In genomic region chr19:36528921-36529518, GRCh38 we compare ENCODE assay signal across 8 cellular contexts. TPM values are rescaled to one million over a fixed set of nuclear protein-coding genes. Genes with fewer than 3 reads are reported as not detected.
DNase-seq lines count a peak whose midpoint lies in the region; ATAC-seq, FAIRE-seq and TF ChIP-seq lines count a peak whose summit lies in the region.

No MANE protein-coding gene starts in this region.

- POLR2A ChIA-PET in HepG2 (lab: Yijun Ruan, JAX) = interaction anchor here (1.0 to 2.2 kb wide), 13 partner anchors 36 to 1066 kb away, joined by 3 to 57 read pairs (median 9); partner anchors contain the start of genes ZFP14, ZNF146, ZNF345 and ZNF382

- in situ Hi-C loops in HepG2 (cut with HindIII; ENCODE audit: extremely low pct_ligation_motif_present, low pct_unique_long_range_greater_than_20kb) = no loop called here

- TF ChIP-seq POLR2A in NB4 (IDR thresholded peaks at IDR 0.05; ENCODE audit: extremely low read depth, insufficient read length) (no peak), body of pancreas (IDR thresholded peaks at IDR 0.05) (no peak), HepG2 (IDR thresholded peaks at IDR 0.05; ENCODE audit: insufficient read depth in 1 of 2, low read depth in 2 of 2, low read length in 2 of 2) (no peak)

- H3K4me2 ChIP-seq in HepG2 (ENCODE audit: low read depth, low read length) = peak overlapping the region; percentile 100

- H3K4me1 ChIP-seq in body of pancreas (peaks cover 22% of the 10 kb centered on the region), HepG2 (ENCODE audit: insufficient read depth, low read length) (peaks cover 18% of the 10 kb centered on the region)

- CTCF ChIA-PET in HepG2 (lab: Yijun Ruan, JAX; ENCODE audit: low intra/inter-chr PET ratio, low total read pairs) = no interaction called here

- TF ChIP-seq EP300 in HepG2 (IDR thresholded peaks at IDR 0.05; ENCODE audit: low read depth in 2 of 2, low read length in 2 of 2) (no peak), HepG2 (CRISPR knock-in tag; IDR thresholded peaks at IDR 0.05; ENCODE audit: borderline replicate concordance) (no peak)

- peak overlapping the region; percentile 81 to 92 (median 86) for H3K27ac ChIP-seq in body of pancreas
- H3K27ac ChIP-seq in HepG2 (ENCODE audit: extremely low read length, insufficient read depth, low read length) = peak overlapping the region; percentile 86

- intact Hi-C loops in body of pancreas (cut with DNase I) = no loop called here
- intact Hi-C loops in HepG2 (cut with micrococcal nuclease; ENCODE audit: unreplicated experiment) = loop anchor here (1.0 kb wide), 1 partner anchor 44 kb away; the partner anchor contains the start of gene ZNF529

- no peaks in the 10 kb centered on the region for H3K27me3 ChIP-seq in body of pancreas
- H3K27me3 ChIP-seq in HepG2 (ENCODE audit: control insufficient read depth in 1 of 2, insufficient read depth in 2 of 2, low read length in 2 of 2) = no peaks in the 10 kb centered on the region; a peak in 1 of 5 replicates

- FAIRE-seq in HepG2 (lab: Jason Lieb, UNC) = no peak

- ATAC-seq in GM21526 (IDR thresholded peaks at IDR 0.05; ENCODE audit: low FRiP score, unreplicated experiment) (peak; percentile 33), body of pancreas (peak; percentile 3), HepG2 (peak; percentile 21)

- WGBS in body of pancreas, 2 donors = 4 to 11% methylated on average over 12 of the region's 12 CpGs
- 3% methylated on average over 10 of the region's 12 CpGs for WGBS in HepG2 (ENCODE audit: low lambda C conversion rate)

- H2AFZ ChIP-seq in HepG2 (ENCODE audit: low read length) = peak overlapping the region; percentile 88

- no peaks in the 10 kb centered on the region for H3K9me3 ChIP-seq in body of pancreas
- H3K9me3 ChIP-seq in HepG2 (ENCODE audit: low read length) = peaks cover 16% of the 10 kb centered on the region

- TF ChIP-seq RAD21 in HepG2 (CRISPR knock-in tag; IDR thresholded peaks at IDR 0.05) = no peak

- H3K9ac ChIP-seq in HepG2 (ENCODE audit: insufficient read depth, low read depth, low read length) = peak overlapping the region; percentile 90

- no peaks in the 10 kb centered on the region for H3K36me3 ChIP-seq in body of pancreas (replicated peaks in 1 of 2; ENCODE audit: insufficient read depth in 1 of 2, low read depth in 2 of 2)
- 0 out of 5 replicates have a peak, but pooled peaks cover 0 to 3% of the 10 kb centered on the region in 2 experiments for H3K36me3 ChIP-seq in HepG2 (replicated peaks in 1 of 2; ENCODE audit: control insufficient read depth in 1 of 2, insufficient read depth in 2 of 2, low read length in 2 of 2)

- H3K4me3 ChIP-seq in NB4 (ENCODE audit: low read depth, low read length) (peak overlapping the region; percentile 90), body of pancreas (peak overlapping the region; percentile 12 to 39), HepG2 (replicated peaks in 1 of 3; ENCODE audit: insufficient read depth in 1 of 3, low read depth in 2 of 3, low read length in 3 of 3) (peak overlapping the region; percentile 73 to 93 (median 85))

- H3K79me2 ChIP-seq in HepG2 (ENCODE audit: insufficient read depth, low read length) = peaks cover 19% of the 10 kb centered on the region

- H4K20me1 ChIP-seq in HepG2 (ENCODE audit: insufficient read depth, low read length) = no peaks in the 10 kb centered on the region

- DNase-seq in ELR (ENCODE audit: low read depth) (peak; percentile 13), NB4 (ENCODE audit: low read depth) (peak; percentile 35), body of pancreas (peak in 2 of 4 donors; percentile 12 to 14), HepG2 (ENCODE audit: low spot score) (peak; percentile 8), DMS153 (lab: John Stamatoyannopoulos, UW) (no peak), dermis blood vessel endothelial cell (no peak)
- DNase-seq in stimulated activated CD8-positive, alpha-beta memory T cell treated with anti-CD3 and anti-CD28 coated beads, Interleukin-15, amount 100 ng/mL, for 4 hours (ENCODE audit: low read depth in 2 of 2) = peak; percentile 0 to 1

- TF ChIP-seq CTCF in NB4 (IDR thresholded peaks at IDR 0.05; ENCODE audit: low read depth, low read length) = no peak
- TF ChIP-seq CTCF in body of pancreas (IDR thresholded peaks at IDR 0.05) = no peak
- TF ChIP-seq CTCF in HepG2 (CRISPR knock-in tag; IDR thresholded peaks at IDR 0.05) = no peak

- no TSS peak for BruUV-seq in HepG2 (replicated peaks; lab: Mats Ljungman, UMichigan)

RNA-seq across cellular contexts. Expression of gene ZNF260, which starts 0.9 kb away (rescaled TPM):
- total RNA-seq in body of pancreas = 10 to 100 TPM in 1 of 2 donors, 1 to 10 TPM in 1; 3.0 to 16.3 TPM
- total RNA-seq in HepG2 (2016; rRNA removed; fragmentation: Illumina TruSeq; extraction: Trizol) = 10.5 and 19.9 TPM in 2 replicates
- 1.3 and 3.1 TPM in 2 replicates for total RNA-seq in HepG2 (2016; cell fraction: cytosol; rRNA removed; fragmentation: Illumina TruSeq; extraction: Trizol; ENCODE audit: low read depth)
- 10.4 and 16.0 TPM in 2 replicates for total RNA-seq in HepG2 (2016; cell fraction: insoluble cytoplasmic fraction; rRNA removed; fragmentation: Illumina TruSeq; extraction: Trizol)
- 6.1 and 7.8 TPM in 2 replicates for total RNA-seq in HepG2 (2016; cell fraction: membrane; rRNA removed; fragmentation: Illumina TruSeq; extraction: Trizol)
- total RNA-seq in HepG2 (2016; cell fraction: nucleus; rRNA removed; fragmentation: Illumina TruSeq; extraction: Trizol) = 14.5 and 15.1 TPM in 2 replicates
- 2.8 and 3.1 TPM in 2 replicates for polyA plus RNA-seq in HepG2 (2011; rRNA removed)
- polyA plus RNA-seq in HepG2 (2011; cell fraction: cytosol; rRNA removed) = 1.1 and 2.2 TPM in 2 replicates
- polyA plus RNA-seq in HepG2 (2011; cell fraction: nucleus; rRNA removed) = 1.2 and 2.4 TPM in 2 replicates
- polyA plus RNA-seq in HepG2 (2012) = 3.0 and 5.1 TPM in 2 replicates
- 0.45 and 0.51 TPM in 2 replicates for polyA plus RNA-seq in HepG2 (2016; cell fraction: cytosol; fragmentation: Illumina TruSeq; extraction: Trizol; ENCODE audit: low read depth)
- polyA plus RNA-seq in HepG2 (2016; cell fraction: insoluble cytoplasmic fraction; fragmentation: Illumina TruSeq; extraction: Trizol; ENCODE audit: low read depth) = 9.4 and 12.6 TPM in 2 replicates
- polyA plus RNA-seq in HepG2 (2016; cell fraction: membrane; fragmentation: Illumina TruSeq; extraction: Trizol; ENCODE audit: low read depth) = 1.9 and 2.3 TPM in 2 replicates
- polyA plus RNA-seq in HepG2 (2016; cell fraction: nucleus; fragmentation: Illumina TruSeq; extraction: Trizol; ENCODE audit: insufficient read depth, low read depth) = 12.1 and 13.3 TPM in 2 replicates
- polyA minus RNA-seq in HepG2 (2011; rRNA and poly(A)+ RNA removed; ENCODE audit: low replicate concordance) = 9.2 and 33.0 TPM in 2 replicates
- polyA minus RNA-seq in HepG2 (2011; cell fraction: cytosol; rRNA and poly(A)+ RNA removed) = 7.2 and 12.3 TPM in 2 replicates
- 11.2 and 14.8 TPM in 2 replicates for polyA minus RNA-seq in HepG2 (2011; cell fraction: nucleus; rRNA and poly(A)+ RNA removed)
- total RNA-seq in dermis blood vessel endothelial cell = 14.3 and 18.6 TPM in 2 replicates

RNA-seq across cellular contexts. Expression of gene ZNF566, which starts 39.7 kb away (rescaled TPM):
- total RNA-seq in body of pancreas (1 to 10 TPM; 4.4 to 9.9 TPM), HepG2 (2016; rRNA removed; fragmentation: Illumina TruSeq; extraction: Trizol) (13.7 and 19.0 TPM in 2 replicates), dermis blood vessel endothelial cell (9.4 and 12.6 TPM in 2 replicates)
- 5.5 and 6.3 TPM in 2 replicates for total RNA-seq in HepG2 (2016; cell fraction: cytosol; rRNA removed; fragmentation: Illumina TruSeq; extraction: Trizol; ENCODE audit: low read depth)
- total RNA-seq in HepG2 (2016; cell fraction: insoluble cytoplasmic fraction; rRNA removed; fragmentation: Illumina TruSeq; extraction: Trizol) = 11.4 and 18.0 TPM in 2 replicates
- 8.9 and 10.3 TPM in 2 replicates for total RNA-seq in HepG2 (2016; cell fraction: membrane; rRNA removed; fragmentation: Illumina TruSeq; extraction: Trizol)
- total RNA-seq in HepG2 (2016; cell fraction: nucleus; rRNA removed; fragmentation: Illumina TruSeq; extraction: Trizol) = 12.0 and 14.2 TPM in 2 replicates
- polyA plus RNA-seq in HepG2 (2011; rRNA removed) = 4.8 and 5.9 TPM in 2 replicates
- polyA plus RNA-seq in HepG2 (2011; cell fraction: cytosol; rRNA removed) = 3.5 and 4.2 TPM in 2 replicates
- polyA plus RNA-seq in HepG2 (2011; cell fraction: nucleus; rRNA removed) = 5.7 and 6.7 TPM in 2 replicates
- polyA plus RNA-seq in HepG2 (2012) = 4.9 and 7.4 TPM in 2 replicates
- 0.32 and 0.90 TPM in 2 replicates for polyA plus RNA-seq in HepG2 (2016; cell fraction: cytosol; fragmentation: Illumina TruSeq; extraction: Trizol; ENCODE audit: low read depth)
- 10.9 and 11.3 TPM in 2 replicates for polyA plus RNA-seq in HepG2 (2016; cell fraction: insoluble cytoplasmic fraction; fragmentation: Illumina TruSeq; extraction: Trizol; ENCODE audit: low read depth)
- 2.0 and 2.5 TPM in 2 replicates for polyA plus RNA-seq in HepG2 (2016; cell fraction: membrane; fragmentation: Illumina TruSeq; extraction: Trizol; ENCODE audit: low read depth)
- polyA plus RNA-seq in HepG2 (2016; cell fraction: nucleus; fragmentation: Illumina TruSeq; extraction: Trizol; ENCODE audit: insufficient read depth, low read depth) = 10.8 and 12.6 TPM in 2 replicates
- 4.3 and 6.3 TPM in 2 replicates for polyA minus RNA-seq in HepG2 (2011; rRNA and poly(A)+ RNA removed; ENCODE audit: low replicate concordance)
- polyA minus RNA-seq in HepG2 (2011; cell fraction: cytosol; rRNA and poly(A)+ RNA removed) = 3.7 and 4.8 TPM in 2 replicates
- 15.5 and 16.7 TPM in 2 replicates for polyA minus RNA-seq in HepG2 (2011; cell fraction: nucleus; rRNA and poly(A)+ RNA removed)

RNA-seq across cellular contexts. Expression of gene ZNF529, which starts 44.1 kb away (rescaled TPM):
- 1 to 10 TPM; 3.3 to 7.0 TPM for total RNA-seq in body of pancreas
- 9.3 and 14.2 TPM in 2 replicates for total RNA-seq in HepG2 (2016; rRNA removed; fragmentation: Illumina TruSeq; extraction: Trizol)
- total RNA-seq in HepG2 (2016; cell fraction: cytosol; rRNA removed; fragmentation: Illumina TruSeq; extraction: Trizol; ENCODE audit: low read depth) = 1.1 and 1.9 TPM in 2 replicates
- total RNA-seq in HepG2 (2016; cell fraction: insoluble cytoplasmic fraction; rRNA removed; fragmentation: Illumina TruSeq; extraction: Trizol) = 9.2 and 12.1 TPM in 2 replicates
- 4.9 and 5.0 TPM in 2 replicates for total RNA-seq in HepG2 (2016; cell fraction: membrane; rRNA removed; fragmentation: Illumina TruSeq; extraction: Trizol)
- total RNA-seq in HepG2 (2016; cell fraction: nucleus; rRNA removed; fragmentation: Illumina TruSeq; extraction: Trizol) = 14.7 and 17.2 TPM in 2 replicates
- 10.6 and 10.7 TPM in 2 replicates for polyA plus RNA-seq in HepG2 (2011; rRNA removed)
- polyA plus RNA-seq in HepG2 (2011; cell fraction: cytosol; rRNA removed) = 4.1 and 4.7 TPM in 2 replicates
- 14.0 and 18.0 TPM in 2 replicates for polyA plus RNA-seq in HepG2 (2011; cell fraction: nucleus; rRNA removed)
- 7.0 and 9.8 TPM in 2 replicates for polyA plus RNA-seq in HepG2 (2012)
- polyA plus RNA-seq in HepG2 (2016; cell fraction: cytosol; fragmentation: Illumina TruSeq; extraction: Trizol; ENCODE audit: low read depth) = 0.54 and 0.61 TPM in 2 replicates
- polyA plus RNA-seq in HepG2 (2016; cell fraction: insoluble cytoplasmic fraction; fragmentation: Illumina TruSeq; extraction: Trizol; ENCODE audit: low read depth) = 5.8 and 6.3 TPM in 2 replicates
- polyA plus RNA-seq in HepG2 (2016; cell fraction: membrane; fragmentation: Illumina TruSeq; extraction: Trizol; ENCODE audit: low read depth) = 1.9 and 2.7 TPM in 2 replicates
- 25.2 and 25.9 TPM in 2 replicates for polyA plus RNA-seq in HepG2 (2016; cell fraction: nucleus; fragmentation: Illumina TruSeq; extraction: Trizol; ENCODE audit: insufficient read depth, low read depth)
- 4.5 and 10.0 TPM in 2 replicates for polyA minus RNA-seq in HepG2 (2011; rRNA and poly(A)+ RNA removed; ENCODE audit: low replicate concordance)
- polyA minus RNA-seq in HepG2 (2011; cell fraction: cytosol; rRNA and poly(A)+ RNA removed) = 4.7 and 8.6 TPM in 2 replicates
- 17.5 and 24.9 TPM in 2 replicates for polyA minus RNA-seq in HepG2 (2011; cell fraction: nucleus; rRNA and poly(A)+ RNA removed)
- 7.0 and 10.4 TPM in 2 replicates for total RNA-seq in dermis blood vessel endothelial cell

Comparison
In these comparisons a context has a peak if more than half of its experiments do, and no peak if none do; other contexts are left out.
1. DNase-seq: peak in ELR (single experiment), NB4 (single experiment), HepG2 (single experiment) and stimulated activated CD8-positive, alpha-beta memory T cell treated with anti-CD3 and anti-CD28 coated beads, Interleukin-15, amount 100 ng/mL, for 4 hours (2 of 2); none in DMS153 (single experiment) and dermis blood vessel endothelial cell (single experiment).
2. H3K4me3 ChIP-seq: peak in every context shown above with its lines; median percentile 90 in NB4; 85 in HepG2; 26 in body of pancreas.
3. Peak in every context shown above with its lines, with median percentiles within 50 percentile points of each other: ATAC-seq.